1 cellular context compared by ENCODE assay signal in genomic region chr4:88753658-88754431, GRCh38.
TF ChIP-seq lines count a peak whose summit lies in the region.

No MANE protein-coding gene starts in this region.

TF ChIP-seq in HepG2, 621 proteins besides CTCF, POLR2A, EP300 and RAD21 (continues in another document):
- peak; percentile 45; the same call in 1 of the 2 replicates for TF ChIP-seq DMAP1 (CRISPR knock-in tag; IDR thresholded peaks at IDR 0.05)
- no peak for TF ChIP-seq ZMAT5 (CRISPR knock-in tag; IDR thresholded peaks at IDR 0.05; ENCODE audit: borderline replicate concordance, low read depth)
- peak; percentile 95 for TF ChIP-seq ARID3A (IDR thresholded peaks at IDR 0.05; ENCODE audit: low read depth, low read length)
- TF ChIP-seq ZNF430 (CRISPR knock-in tag; IDR thresholded peaks at IDR 0.05) = no peak
- no peak for TF ChIP-seq ZNF10 (CRISPR knock-in tag; IDR thresholded peaks at IDR 0.05; ENCODE audit: borderline replicate concordance, low read depth)
- no peak for TF ChIP-seq TBP (CRISPR knock-in tag; IDR thresholded peaks at IDR 0.05)
- peak; percentile 94 for TF ChIP-seq MED1 (CRISPR knock-in tag; IDR thresholded peaks at IDR 0.05)
- TF ChIP-seq FOSL1 (CRISPR knock-in tag; IDR thresholded peaks at IDR 0.05; ENCODE audit: borderline replicate concordance) = no peak
- TF ChIP-seq KLF13 (CRISPR knock-in tag; IDR thresholded peaks at IDR 0.05) = no peak
- TF ChIP-seq ZNF160 (CRISPR knock-in tag; IDR thresholded peaks at IDR 0.05) = no peak
- TF ChIP-seq SALL1 (CRISPR knock-in tag; IDR thresholded peaks at IDR 0.05) = peak; percentile 72; the same call in 1 of the 2 replicates
- peak; percentile 60; the same call in 1 of the 2 replicates for TF ChIP-seq PHF21A (CRISPR knock-in tag; IDR thresholded peaks at IDR 0.05)
- 0 out of 2 replicates have a peak, but pooled peaks have one; percentile 26 for TF ChIP-seq ZNF292 (CRISPR knock-in tag; IDR thresholded peaks at IDR 0.05; ENCODE audit: borderline replicate concordance, low read depth)
- peak; percentile 54 for TF ChIP-seq ZFY (CRISPR knock-in tag; IDR thresholded peaks at IDR 0.05)
- TF ChIP-seq SOX13 (IDR thresholded peaks at IDR 0.05) = no peak
- peak in 1 of 2 experiments; percentile 62; a peak in 2 of 4 replicates for TF ChIP-seq SOX13 (CRISPR knock-in tag; conservative IDR thresholded peaks at IDR 0.05 in 1 of 2, IDR thresholded peaks at IDR 0.05 in 1 of 2)
- peak; percentile 17; the same call in 1 of the 2 replicates for TF ChIP-seq MNT (IDR thresholded peaks at IDR 0.05)
- TF ChIP-seq LCORL (IDR thresholded peaks at IDR 0.05) = no peak
- peak; percentile 46; the same call in 1 of the 2 replicates for TF ChIP-seq LCORL (CRISPR knock-in tag; IDR thresholded peaks at IDR 0.05)
- TF ChIP-seq HNF4G (IDR thresholded peaks at IDR 0.05; ENCODE audit: borderline replicate concordance, low read depth, low read length) = peak; percentile 58; the same call in 1 of the 2 replicates
- TF ChIP-seq HNF4G (CRISPR knock-in tag; IDR thresholded peaks at IDR 0.05; ENCODE audit: borderline replicate concordance, low read depth) = peak; percentile 39; the same call in 1 of the 2 replicates
- no peak for TF ChIP-seq SOX6 (IDR thresholded peaks at IDR 0.05)
- peak; percentile 62; the same call in 1 of the 2 replicates for TF ChIP-seq SOX6 (CRISPR knock-in tag; IDR thresholded peaks at IDR 0.05)
- no peak for TF ChIP-seq RARG (CRISPR knock-in tag; IDR thresholded peaks at IDR 0.05; ENCODE audit: low read depth)
- 0 out of 2 replicates have a peak, but pooled peaks have one; percentile 37 for TF ChIP-seq ZNF337 (CRISPR knock-in tag; IDR thresholded peaks at IDR 0.05; ENCODE audit: borderline replicate concordance, low read depth)
- TF ChIP-seq ZNF34 (CRISPR knock-in tag; IDR thresholded peaks at IDR 0.05; ENCODE audit: borderline replicate concordance) = no peak
- TF ChIP-seq BCL6 (CRISPR knock-in tag; IDR thresholded peaks at IDR 0.05) = peak; percentile 44; the same call in 1 of the 2 replicates
- TF ChIP-seq ELF3 (CRISPR knock-in tag; IDR thresholded peaks at IDR 0.05) = peak; percentile 59; the same call in 1 of the 2 replicates
- TF ChIP-seq HIVEP1 (CRISPR knock-in tag; IDR thresholded peaks at IDR 0.05) = no peak
- no peak for TF ChIP-seq ZNF652 (CRISPR knock-in tag; IDR thresholded peaks at IDR 0.05; ENCODE audit: borderline replicate concordance, low read depth)
- peak; percentile 59; the same call in 1 of the 2 replicates for TF ChIP-seq RARA (CRISPR knock-in tag; IDR thresholded peaks at IDR 0.05)
- no peak for TF ChIP-seq TBX3 (IDR thresholded peaks at IDR 0.05; ENCODE audit: borderline replicate concordance)
- peak; percentile 41; the same call in 1 of the 2 replicates for TF ChIP-seq MAX (IDR thresholded peaks at IDR 0.05)
- TF ChIP-seq ZMYM4 (CRISPR knock-in tag; IDR thresholded peaks at IDR 0.05) = peak; percentile 29; the same call in 1 of the 2 replicates
- 0 out of 2 replicates have a peak, but pooled peaks have one; percentile 21 for TF ChIP-seq ZNF710 (CRISPR knock-in tag; IDR thresholded peaks at IDR 0.05; ENCODE audit: borderline replicate concordance)
- TF ChIP-seq FOXK1 (CRISPR knock-in tag; IDR thresholded peaks at IDR 0.05; ENCODE audit: borderline replicate concordance, low read depth) = peak; percentile 31; the same call in 1 of the 2 replicates
- peak; percentile 59; the same call in 1 of the 2 replicates for TF ChIP-seq PITX1 (CRISPR knock-in tag; IDR thresholded peaks at IDR 0.05)
- TF ChIP-seq MIXL1 (CRISPR knock-in tag; IDR thresholded peaks at IDR 0.05) = peak; percentile 50; the same call in 1 of the 2 replicates
- peak; percentile 56; the same call in 1 of the 2 replicates for TF ChIP-seq GATA4 (IDR thresholded peaks at IDR 0.05; ENCODE audit: borderline replicate concordance, low read depth)
- no peak for TF ChIP-seq ZNF101 (CRISPR knock-in tag; IDR thresholded peaks at IDR 0.05; ENCODE audit: borderline replicate concordance, low read depth)
- TF ChIP-seq SAP130 (CRISPR knock-in tag; IDR thresholded peaks at IDR 0.05; ENCODE audit: low read depth) = peak; percentile 76
- 0 out of 2 replicates have a peak, but pooled peaks have one; percentile 41 for TF ChIP-seq ZNF792 (CRISPR knock-in tag; IDR thresholded peaks at IDR 0.05)
- TF ChIP-seq ZNF331 (CRISPR knock-in tag; IDR thresholded peaks at IDR 0.05) = peak; percentile 55; the same call in 1 of the 2 replicates
- no peak for TF ChIP-seq ZNF382 (CRISPR knock-in tag; IDR thresholded peaks at IDR 0.05; ENCODE audit: borderline replicate concordance)
- peak; percentile 49; the same call in 1 of the 2 replicates for TF ChIP-seq TCF7 (IDR thresholded peaks at IDR 0.05; ENCODE audit: low read depth)
- 0 out of 2 replicates have a peak, but pooled peaks have one; percentile 7 for TF ChIP-seq SP5 (CRISPR knock-in tag; IDR thresholded peaks at IDR 0.05; ENCODE audit: borderline replicate concordance, low read depth)
- TF ChIP-seq ESRRA (CRISPR knock-in tag; IDR thresholded peaks at IDR 0.05; ENCODE audit: low read depth) = no peak
- peak; percentile 93 for TF ChIP-seq PAXIP1 (CRISPR knock-in tag; conservative IDR thresholded peaks at IDR 0.05)
- no peak for TF ChIP-seq ZNF136 (CRISPR knock-in tag; IDR thresholded peaks at IDR 0.05; ENCODE audit: low read depth)
- TF ChIP-seq ZNF770 (CRISPR knock-in tag; IDR thresholded peaks at IDR 0.05) = no peak
- peak; percentile 92 for TF ChIP-seq HNF1B (CRISPR knock-in tag; IDR thresholded peaks at IDR 0.05)
- TF ChIP-seq TBX2 (CRISPR knock-in tag; IDR thresholded peaks at IDR 0.05; ENCODE audit: borderline replicate concordance) = peak; percentile 44; the same call in 1 of the 2 replicates
- TF ChIP-seq KMT2A (CRISPR knock-in tag; IDR thresholded peaks at IDR 0.05) = no peak
- TF ChIP-seq ZBTB20 (CRISPR knock-in tag; IDR thresholded peaks at IDR 0.05; ENCODE audit: borderline replicate concordance, low read depth) = peak; percentile 21; the same call in 1 of the 2 replicates
- no peak for TF ChIP-seq GABPA (IDR thresholded peaks at IDR 0.05; ENCODE audit: low read depth, low read length)
- peak; percentile 22; the same call in 1 of the 2 replicates for TF ChIP-seq GABPA (CRISPR knock-in tag; IDR thresholded peaks at IDR 0.05; ENCODE audit: low read depth)
- TF ChIP-seq FOXK2 (IDR thresholded peaks at IDR 0.05) = peak; percentile 59; the same call in 1 of the 2 replicates
- 0 out of 2 replicates have a peak, but pooled peaks have one; percentile 27 for TF ChIP-seq HOXA3 (CRISPR knock-in tag; IDR thresholded peaks at IDR 0.05)
- 0 out of 2 replicates have a peak, but pooled peaks have one; percentile 18 for TF ChIP-seq NR2F2 (IDR thresholded peaks at IDR 0.05; ENCODE audit: borderline replicate concordance, low read depth)
- 0 out of 2 replicates have a peak, but pooled peaks have one; percentile 47 for TF ChIP-seq YEATS4 (CRISPR knock-in tag; IDR thresholded peaks at IDR 0.05; ENCODE audit: borderline replicate concordance)
- TF ChIP-seq ERF (CRISPR knock-in tag; IDR thresholded peaks at IDR 0.05) = 0 out of 2 replicates have a peak, but pooled peaks have one; percentile 30
- TF ChIP-seq SOX5 (CRISPR knock-in tag; IDR thresholded peaks at IDR 0.05; ENCODE audit: borderline replicate concordance) = peak; percentile 57; the same call in 1 of the 2 replicates
- no peak for TF ChIP-seq FOXA1 (IDR thresholded peaks at IDR 0.05)
- peak; percentile 66 for TF ChIP-seq FOXA1 (CRISPR knock-in tag; IDR thresholded peaks at IDR 0.05)
